ENCODE assay signal across 21 cellular contexts in the genomic region with DNA sequence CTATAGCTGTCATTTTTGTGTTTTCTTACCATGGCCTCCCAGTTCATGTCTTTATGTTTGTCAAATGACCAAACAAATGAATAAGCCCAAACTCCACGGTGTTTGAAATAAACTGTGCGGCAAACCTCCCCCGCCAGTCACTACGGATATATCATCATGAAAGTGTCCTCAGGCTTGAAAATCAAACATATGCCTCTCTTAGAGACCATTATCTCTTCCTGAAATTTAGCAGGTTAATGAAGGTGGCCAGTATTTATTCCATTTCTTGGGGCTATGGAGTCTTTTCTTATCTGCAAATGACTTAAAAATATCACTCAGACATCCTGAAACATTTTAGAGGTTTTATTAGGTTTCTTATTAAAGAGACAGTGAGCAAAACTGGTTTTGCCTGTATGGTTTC.
"Had no signal": no experiment of that assay in that cellular context is flagged by ENCODE, and none has a peak within 500 bp of the region (broad histone marks: within the 10 kb centered on the region; RNA-seq: fewer than 3 reads in every experiment).

No MANE protein-coding gene starts in this region.

- H3K27ac Mint-ChIP-seq: dendritic cell treated with granulocyte-macrophage colony-stimulating factor and Interleukin-4, amounts not matched to agents 40 ng/mL and 50 ng/mL, for 4 days; effector memory CD8-positive, alpha-beta T cell; natural killer cell; stimulated activated memory B cell treated with anti-CD40 and anti-IgM and Interleukin-4, amounts not matched to agents 10 μg/mL and 1 μg/mL and 100 μg/mL, for 72 hours; stimulated activated naive CD8-positive, alpha-beta T cell treated with anti-CD3 and anti-CD28 coated beads, Interleukin-15, Interleukin-2, amounts not matched to agents 100 ng/mL and 50 ng/mL, for 24 hours had no signal

- H3K4me1 Mint-ChIP-seq: natural killer cell; stimulated activated memory B cell treated with anti-CD40 and anti-IgM and Interleukin-4, amounts not matched to agents 10 μg/mL and 1 μg/mL and 100 μg/mL, for 72 hours had no signal

- H3K27ac ChIP-seq: epithelial cell of prostate, esophagus muscularis mucosa, gastrocnemius medialis, heart right ventricle, parathyroid adenoma, psoas muscle, right lobe of liver, testis had no signal

- H3K4me1 ChIP-seq: esophagus muscularis mucosa, parathyroid adenoma, right lobe of liver, spleen, testis had no signal

- DNase-seq: effector memory CD8-positive, alpha-beta T cell; gastrocnemius medialis; heart right ventricle; islet precursor cell; natural killer cell; psoas muscle; retina; right lobe of liver; spleen; stimulated activated CD4-positive, alpha-beta T cell treated with anti-CD3 and anti-CD28 coated beads, Interleukin-15, amount 100 ng/mL, for 24 hours; stimulated activated CD4-positive, alpha-beta T cell treated with anti-CD3 and anti-CD28 coated beads, Interleukin-1b, Interleukin-23, amount 100 ng/mL, for 48 hours; stimulated activated CD4-positive, alpha-beta T cell treated with anti-CD3 and anti-CD28 coated beads, Interleukin-4, amount 100 ng/mL, for 24 hours; testis; trophoblast cell had no signal

- H3K36me3 Mint-ChIP-seq: natural killer cell; stimulated activated memory B cell treated with anti-CD40 and anti-IgM and Interleukin-4, amounts not matched to agents 10 μg/mL and 1 μg/mL and 100 μg/mL, for 72 hours had no signal

- H3K4me3 Mint-ChIP-seq: dendritic cell treated with granulocyte-macrophage colony-stimulating factor and Interleukin-4, amounts not matched to agents 40 ng/mL and 50 ng/mL, for 4 days; effector memory CD8-positive, alpha-beta T cell; natural killer cell; stimulated activated memory B cell treated with anti-CD40 and anti-IgM and Interleukin-4, amounts not matched to agents 10 μg/mL and 1 μg/mL and 100 μg/mL, for 72 hours; stimulated activated naive CD8-positive, alpha-beta T cell treated with anti-CD3 and anti-CD28 coated beads, Interleukin-15, Interleukin-2, amounts not matched to agents 100 ng/mL and 50 ng/mL, for 24 hours had no signal

- H3K27me3 ChIP-seq: esophagus muscularis mucosa, gastrocnemius medialis, right lobe of liver, spleen, testis had no signal

- H3K9me3 Mint-ChIP-seq: dendritic cell treated with granulocyte-macrophage colony-stimulating factor and Interleukin-4, amounts not matched to agents 40 ng/mL and 50 ng/mL, for 4 days; natural killer cell; stimulated activated naive CD8-positive, alpha-beta T cell treated with anti-CD3 and anti-CD28 coated beads, Interleukin-15, Interleukin-2, amounts not matched to agents 100 ng/mL and 50 ng/mL, for 24 hours had no signal

- H3K4me3 ChIP-seq: esophagus muscularis mucosa, gastrocnemius medialis, heart right ventricle, psoas muscle, right lobe of liver, spleen, testis had no signal

- H3K36me3 ChIP-seq: esophagus muscularis mucosa, gastrocnemius medialis, heart right ventricle, right lobe of liver, spleen had no signal

- H3K9me3 ChIP-seq: esophagus muscularis mucosa, gastrocnemius medialis, heart right ventricle, psoas muscle, right lobe of liver, spleen, testis had no signal

- ATAC-seq: effector memory CD8-positive, alpha-beta T cell; heart right ventricle; left lobe of liver; natural killer cell; psoas muscle; right lobe of liver; stimulated activated memory B cell treated with anti-CD40 and anti-IgM and Interleukin-4, amounts not matched to agents 10 μg/mL and 1 μg/mL and 100 μg/mL, for 72 hours had no signal

- H3K27me3 Mint-ChIP-seq: effector memory CD8-positive, alpha-beta T cell; stimulated activated memory B cell treated with anti-CD40 and anti-IgM and Interleukin-4, amounts not matched to agents 10 μg/mL and 1 μg/mL and 100 μg/mL, for 72 hours; stimulated activated naive CD8-positive, alpha-beta T cell treated with anti-CD3 and anti-CD28 coated beads, Interleukin-15, Interleukin-2, amounts not matched to agents 100 ng/mL and 50 ng/mL, for 24 hours had no signal
